8 cellular contexts compared by ENCODE assay signal in the genomic region with DNA sequence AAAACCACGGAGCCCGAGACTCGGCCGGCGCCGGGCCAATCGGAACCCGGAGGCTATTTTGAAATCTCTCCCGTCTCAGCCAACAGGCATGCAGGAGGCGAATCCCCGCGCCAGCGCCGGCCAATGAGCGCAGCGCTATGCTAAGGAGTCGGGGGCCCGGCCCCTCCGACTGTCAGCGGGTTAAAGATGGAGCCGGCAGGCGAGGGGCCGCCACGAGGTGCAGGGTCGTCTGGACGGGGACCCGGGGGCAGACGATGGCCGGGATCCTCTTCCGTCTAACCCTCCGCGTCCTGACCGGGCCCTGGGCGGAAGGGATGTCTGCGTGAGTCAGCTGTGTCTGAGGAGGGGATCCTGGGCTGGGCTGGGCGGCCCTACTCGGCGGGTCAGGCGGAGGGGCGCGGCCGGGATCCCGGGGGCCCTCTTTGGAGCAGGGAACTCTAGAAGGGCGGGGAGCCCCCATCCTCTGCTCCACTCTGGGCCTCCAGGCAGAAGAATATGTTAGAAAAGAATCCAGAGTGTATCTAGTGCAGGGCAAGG. TPM values are rescaled to one million over a fixed set of nuclear protein-coding genes. Genes with fewer than 3 reads are reported as not detected.
A peak's percentile ranks its signal among the peaks of the same experiment; 100 is the strongest.
DNase-seq lines count a peak whose midpoint lies in the region; ATAC-seq and TF ChIP-seq lines count a peak whose summit lies in the region.

No MANE protein-coding gene starts in this region.

- peak overlapping the region; percentile 91 for H3K4me3 Mint-ChIP-seq in activated T-helper 2 cell treated with anti-CD3 and anti-CD28 coated beads, Interferon-gamma antibody, Interleukin-2, Interleukin-4, amounts not matched to agents 10 μg/mL and 5 μg/mL and 100 μg/mL, durations not matched to agents 14 hours and 24 hours and 36 hours (ENCODE audit: low read depth)
- peak overlapping the region; percentile 99 for H3K4me3 Mint-ChIP-seq in neural crest cell
- H3K4me3 Mint-ChIP-seq in stimulated activated naive CD8-positive, alpha-beta T cell treated with anti-CD3 and anti-CD28 coated beads, Interleukin-15, Interleukin-2, amounts not matched to agents 100 ng/mL and 50 ng/mL, for 24 hours, result peak overlapping the region; percentile 84

- H3K4me1 Mint-ChIP-seq in activated T-helper 2 cell treated with anti-CD3 and anti-CD28 coated beads, Interferon-gamma antibody, Interleukin-2, Interleukin-4, amounts not matched to agents 10 μg/mL and 5 μg/mL and 100 μg/mL, durations not matched to agents 14 hours and 24 hours and 36 hours (ENCODE audit: low read depth), result peaks cover 23% of the 10 kb centered on the region
- peaks cover 33% of the 10 kb centered on the region for H3K4me1 Mint-ChIP-seq in neural crest cell
- peaks cover 28% of the 10 kb centered on the region for H3K4me1 Mint-ChIP-seq in stimulated activated naive CD8-positive, alpha-beta T cell treated with anti-CD3 and anti-CD28 coated beads, Interleukin-15, Interleukin-2, amounts not matched to agents 100 ng/mL and 50 ng/mL, for 24 hours (ENCODE audit: low read depth)

- no peaks in the 10 kb centered on the region for H3K9me3 ChIP-seq in DOHH2 (ENCODE audit: control insufficient read depth, insufficient read depth, low read length)
- H3K9me3 ChIP-seq in RWPE2 (ENCODE audit: severe bottlenecking), result no peaks in the 10 kb centered on the region

- H3K36me3 ChIP-seq in DOHH2 (ENCODE audit: control insufficient read depth, low read length) (peaks cover 28% of the 10 kb centered on the region), RWPE2 (ENCODE audit: low read depth) (peaks cover 38% of the 10 kb centered on the region)

- no peaks in the 10 kb centered on the region for H3K9me2 ChIP-seq in DOHH2 (replicated peaks; ENCODE audit: control insufficient read depth, low read length)

- TF ChIP-seq CTCF in DOHH2 (IDR thresholded peaks at IDR 0.05; ENCODE audit: low read depth, low read length, poor library complexity, severe bottlenecking) (no peak), RWPE2 (IDR thresholded peaks at IDR 0.05; ENCODE audit: poor library complexity, severe bottlenecking) (no peak), fibroblast of villous mesenchyme (IDR thresholded peaks at IDR 0.05; ENCODE audit: insufficient read depth, low read depth, low read length) (no peak), neural crest cell (conservative IDR thresholded peaks at IDR 0.05) (no peak)

- peaks cover 26% of the 10 kb centered on the region for H3K36me3 Mint-ChIP-seq in activated T-helper 2 cell treated with anti-CD3 and anti-CD28 coated beads, Interferon-gamma antibody, Interleukin-2, Interleukin-4, amounts not matched to agents 10 μg/mL and 5 μg/mL and 100 μg/mL, durations not matched to agents 14 hours and 24 hours and 36 hours (ENCODE audit: low read depth)
- peaks cover 15% of the 10 kb centered on the region for H3K36me3 Mint-ChIP-seq in neural crest cell (ENCODE audit: low read depth)
- H3K36me3 Mint-ChIP-seq in stimulated activated naive CD8-positive, alpha-beta T cell treated with anti-CD3 and anti-CD28 coated beads, Interleukin-15, Interleukin-2, amounts not matched to agents 100 ng/mL and 50 ng/mL, for 24 hours (ENCODE audit: low read depth), result peaks cover 14% of the 10 kb centered on the region

- no peaks in the 10 kb centered on the region for H3K9me3 Mint-ChIP-seq in activated T-helper 2 cell treated with anti-CD3 and anti-CD28 coated beads, Interferon-gamma antibody, Interleukin-2, Interleukin-4, amounts not matched to agents 10 μg/mL and 5 μg/mL and 100 μg/mL, durations not matched to agents 14 hours and 24 hours and 36 hours
- no peaks in the 10 kb centered on the region for H3K9me3 Mint-ChIP-seq in neural crest cell
- no peaks in the 10 kb centered on the region for H3K9me3 Mint-ChIP-seq in stimulated activated naive CD8-positive, alpha-beta T cell treated with anti-CD3 and anti-CD28 coated beads, Interleukin-15, Interleukin-2, amounts not matched to agents 100 ng/mL and 50 ng/mL, for 24 hours

- peak; percentile 70 for ATAC-seq in GM21717 (IDR thresholded peaks at IDR 0.05; ENCODE audit: unreplicated experiment)
- ATAC-seq in RWPE2 (ENCODE audit: low read depth), result peak; percentile 86

- peak overlapping the region; percentile 65 for H3K27ac ChIP-seq in DOHH2 (ENCODE audit: low read depth, low read length)
- peak overlapping the region; percentile 53 for H3K27ac ChIP-seq in RWPE2 (ENCODE audit: poor library complexity, severe bottlenecking)

- H3K4me1 ChIP-seq in DOHH2 (ENCODE audit: control insufficient read depth, low read length) (peaks cover 40% of the 10 kb centered on the region), RWPE2 (ENCODE audit: insufficient read depth, poor library complexity, severe bottlenecking) (no peaks in the 10 kb centered on the region)

- H3K4me3 ChIP-seq in DOHH2 (ENCODE audit: low read length), result peak overlapping the region; percentile 82
- H3K4me3 ChIP-seq in RWPE2 (ENCODE audit: severe bottlenecking), result peak overlapping the region; percentile 79
- peak overlapping the region; percentile 84 for H3K4me3 ChIP-seq in fibroblast of villous mesenchyme (ENCODE audit: low read depth, low read length)

- intact Hi-C loops in activated T-helper 2 cell treated with anti-CD3 and anti-CD28 coated beads, Interferon-gamma antibody, Interleukin-2, Interleukin-4, amounts not matched to agents 10 μg/mL and 5 μg/mL and 100 μg/mL, durations not matched to agents 14 hours and 24 hours and 36 hours (cut with micrococcal nuclease), result loop anchor here (1.0 to 5.0 kb wide), 3 partner anchors 10 to 65 kb away; a partner anchor contains a TSS

- H3F3A ChIP-seq in DOHH2 (ENCODE audit: control insufficient read depth, insufficient read depth), result peaks cover 8% of the 10 kb centered on the region

- DNase-seq in KG1 (lab: John Stamatoyannopoulos, UW) (peak; percentile 80), RWPE2 (ENCODE audit: low spot score) (peak; percentile 88), fibroblast of villous mesenchyme (ENCODE audit: low read depth) (peak; percentile 87), neural crest cell (ENCODE audit: low read depth, low spot score) (peak; percentile 90)
- DNase-seq in activated T-helper 2 cell treated with anti-CD3 and anti-CD28 coated beads, Interferon-gamma antibody, Interleukin-2, Interleukin-4, amounts not matched to agents 10 μg/mL and 5 μg/mL and 100 μg/mL, durations not matched to agents 14 hours and 24 hours and 36 hours (ENCODE audit: low spot score), result peak; percentile 88

- peaks cover 16% of the 10 kb centered on the region for H3K79me2 ChIP-seq in DOHH2 (ENCODE audit: control insufficient read depth, low read length)

- H3K27me3 Mint-ChIP-seq in activated T-helper 2 cell treated with anti-CD3 and anti-CD28 coated beads, Interferon-gamma antibody, Interleukin-2, Interleukin-4, amounts not matched to agents 10 μg/mL and 5 μg/mL and 100 μg/mL, durations not matched to agents 14 hours and 24 hours and 36 hours (ENCODE audit: low read depth), result no peaks in the 10 kb centered on the region
- H3K27me3 Mint-ChIP-seq in neural crest cell (ENCODE audit: low read depth), result peaks cover 10% of the 10 kb centered on the region
- no peaks in the 10 kb centered on the region for H3K27me3 Mint-ChIP-seq in stimulated activated naive CD8-positive, alpha-beta T cell treated with anti-CD3 and anti-CD28 coated beads, Interleukin-15, Interleukin-2, amounts not matched to agents 100 ng/mL and 50 ng/mL, for 24 hours

- H3K27me3 ChIP-seq in DOHH2 (ENCODE audit: control insufficient read depth, low read length) (no peaks in the 10 kb centered on the region), RWPE2 (ENCODE audit: insufficient read depth, poor library complexity, severe bottlenecking) (no peaks in the 10 kb centered on the region)

- H3K27ac Mint-ChIP-seq in activated T-helper 2 cell treated with anti-CD3 and anti-CD28 coated beads, Interferon-gamma antibody, Interleukin-2, Interleukin-4, amounts not matched to agents 10 μg/mL and 5 μg/mL and 100 μg/mL, durations not matched to agents 14 hours and 24 hours and 36 hours, result peak overlapping the region; percentile 89
- H3K27ac Mint-ChIP-seq in neural crest cell (ENCODE audit: unreplicated experiment), result peak overlapping the region; percentile 100
- peak overlapping the region; percentile 78 for H3K27ac Mint-ChIP-seq in stimulated activated naive CD8-positive, alpha-beta T cell treated with anti-CD3 and anti-CD28 coated beads, Interleukin-15, Interleukin-2, amounts not matched to agents 100 ng/mL and 50 ng/mL, for 24 hours

- peak overlapping the region; percentile 82 for H3K4me2 ChIP-seq in DOHH2 (ENCODE audit: low read length)

- no peaks in the 10 kb centered on the region for H4K20me1 ChIP-seq in DOHH2 (ENCODE audit: control insufficient read depth, insufficient read depth, low read depth, low read length)

RNA-seq across cellular contexts. Expression of a gene that starts 10.0 kb away (rescaled TPM):
- total RNA-seq in activated T-helper 2 cell treated with anti-CD3 and anti-CD28 coated beads, Interferon-gamma antibody, Interleukin-2, Interleukin-4, amounts not matched to agents 10 μg/mL and 5 μg/mL and 100 μg/mL, durations not matched to agents 14 hours and 24 hours and 36 hours, result 95.6 and 97.9 TPM in 2 replicates
- 22.0 and 27.7 TPM in 2 replicates for total RNA-seq in fibroblast of villous mesenchyme
- total RNA-seq in neural crest cell, result 29.4 and 33.8 TPM in 2 replicates

RNA-seq across cellular contexts. Expression of a gene that starts 13.7 kb away (rescaled TPM):
- total RNA-seq in activated T-helper 2 cell treated with anti-CD3 and anti-CD28 coated beads, Interferon-gamma antibody, Interleukin-2, Interleukin-4, amounts not matched to agents 10 μg/mL and 5 μg/mL and 100 μg/mL, durations not matched to agents 14 hours and 24 hours and 36 hours, result 53.9 and 55.4 TPM in 2 replicates
- total RNA-seq in fibroblast of villous mesenchyme, result 26.8 and 32.2 TPM in 2 replicates
- 39.7 and 41.9 TPM in 2 replicates for total RNA-seq in neural crest cell

RNA-seq across cellular contexts. Expression of a gene that starts 19.5 kb away (rescaled TPM):
- total RNA-seq in activated T-helper 2 cell treated with anti-CD3 and anti-CD28 coated beads, Interferon-gamma antibody, Interleukin-2, Interleukin-4, amounts not matched to agents 10 μg/mL and 5 μg/mL and 100 μg/mL, durations not matched to agents 14 hours and 24 hours and 36 hours, result 0.59 and 0.78 TPM in 2 replicates
- total RNA-seq in fibroblast of villous mesenchyme (0.32 and 0.43 TPM in 2 replicates), neural crest cell (1.2 and 1.3 TPM in 2 replicates)

RNA-seq across cellular contexts. Expression of a gene that starts 22.3 kb away (rescaled TPM):
- total RNA-seq in activated T-helper 2 cell treated with anti-CD3 and anti-CD28 coated beads, Interferon-gamma antibody, Interleukin-2, Interleukin-4, amounts not matched to agents 10 μg/mL and 5 μg/mL and 100 μg/mL, durations not matched to agents 14 hours and 24 hours and 36 hours, result 44.3 and 49.6 TPM in 2 replicates
- total RNA-seq in fibroblast of villous mesenchyme (19.0 and 27.1 TPM in 2 replicates), neural crest cell (17.0 and 18.4 TPM in 2 replicates)

Comparison
In these comparisons a context has a peak if more than half of its experiments do, and no peak if none do; other contexts are left out.
1. Peak in every context shown above with its lines: DNase-seq, ATAC-seq, H3K4me3 ChIP-seq and H3K27ac ChIP-seq.